Comparison of ENCODE assay signal across 24 cellular contexts in genomic region chr2:207783514-207783913, GRCh38.
"Had no signal": no experiment of that assay in that cellular context is flagged by ENCODE, and none has a peak within 500 bp of the region (broad histone marks: within the 10 kb centered on the region; RNA-seq: fewer than 3 reads in every experiment).

No MANE protein-coding gene starts in this region.

- H3K9me3 ChIP-seq: left lung, lower lobe of right lung, pancreas, prostate gland, sigmoid colon, spleen, tibial nerve, uterus had no signal

- H3K27ac ChIP-seq: left lung, lower lobe of right lung, prostate gland, sigmoid colon, spleen, tibial nerve, uterus had no signal

- H3K4me1 ChIP-seq: lower lobe of right lung, prostate gland, sigmoid colon, tibial nerve, uterus had no signal

- DNase-seq: hippocampal formation; kidney glomerular epithelial cell; left colon; left lung; lower lobe of right lung; mammary epithelial cell; mesenchymal stem cell; naive thymus-derived CD8-positive, alpha-beta T cell; nucleus accumbens; pancreas; posterior cingulate gyrus; retina; right cardiac atrium; sigmoid colon; small intestine; spleen; stimulated activated CD4-positive, alpha-beta T cell treated with anti-CD3 and anti-CD28 coated beads, Interleukin-4, amount 100 ng/mL, for 24 hours; stimulated activated naive CD4-positive, alpha-beta T cell; substantia nigra; uterus had no signal

- H3K27me3 ChIP-seq: left lung, pancreas, sigmoid colon, spleen, tibial nerve, uterus had no signal

- ATAC-seq: left lung; naive thymus-derived CD8-positive, alpha-beta T cell; right cardiac atrium; stimulated activated effector memory CD8-positive, alpha-beta T cell treated with anti-CD3 and anti-CD28 coated beads, Interleukin-12 subunit alpha, Interleukin-12 subunit beta, amount 100 ng/mL, for 72 hours had no signal

- FAIRE-seq: keratinocyte, pancreas, small intestine had no signal

- H3K36me3 ChIP-seq: left lung, lower lobe of right lung, pancreas, prostate gland, sigmoid colon, spleen, tibial nerve, uterus had no signal

- H3K4me3 ChIP-seq: left lung, lower lobe of right lung, pancreas, prostate gland, sigmoid colon, spleen, tibial nerve, uterus had no signal
